ENCODE assay signal across 33 cellular contexts in genomic region chr9:113916931-113917330, GRCh38.
"Had no signal": no experiment of that assay in that cellular context is flagged by ENCODE, and none has a peak within 500 bp of the region (broad histone marks: within the 10 kb centered on the region; RNA-seq: fewer than 3 reads in every experiment).

No MANE protein-coding gene starts in this region.

- H3K4me2 ChIP-seq: KMS-11 had no signal

- H3K27me3 ChIP-seq: MG63 had no signal

- H3K4me3 ChIP-seq: MG63 had no signal

- H3K9me3 ChIP-seq: MG63 had no signal

- H3K27ac ChIP-seq: KMS-11 had no signal

- H3K9ac ChIP-seq: KMS-11 had no signal

- H3K36me3 ChIP-seq: MG63 had no signal

- DNase-seq: Karpas-422, Kasumi-1, MG63, MM.1S, NCI-H1048, NCI-H1092, NCI-H1092 treated with DMSO at 0.1 percent for 48 hours, NCI-H1105, NCI-H1105 treated with DMSO at 0.1 percent for 48 hours, NCI-H1417, NCI-H1417 treated with DMSO at 0.1 percent for 48 hours, NCI-H1436, NCI-H1436 treated with DMSO at 0.1 percent for 48 hours, NCI-H146, NCI-H1694, NCI-H1694 treated with DMSO at 0.1 percent for 48 hours, NCI-H187, NCI-H187 treated with DMSO at 0.1 percent for 48 hours, NCI-H2029, NCI-H2029 treated with DMSO at 0.1 percent for 48 hours, NCI-H2081, NCI-H2081 treated with DMSO at 0.1 percent for 48 hours, NCI-H2107, NCI-H2171, NCI-H2171 treated with DMSO at 0.1 percent for 48 hours, NCI-H2227 treated with DMSO at 0.1 percent for 48 hours, NCI-H226, NCI-H345, NCI-H446, NCI-H446 treated with DMSO at 0.1 percent for 48 hours, NCI-H510A, NCI-H510A treated with DMSO at 0.1 percent for 48 hours had no signal
